Comparison of ENCODE assay signal across 23 cellular contexts in genomic region chr4:148823419-148823769, GRCh38.
"Had no signal": no experiment of that assay in that cellular context is flagged by ENCODE, and none has a peak within 500 bp of the region (broad histone marks: within the 10 kb centered on the region; RNA-seq: fewer than 3 reads in every experiment).

No MANE protein-coding gene starts in this region.

- H3K9me3 ChIP-seq: body of pancreas, esophagus squamous epithelium, gastroesophageal sphincter had no signal

- DNase-seq: activated CD4-positive, alpha-beta memory T cell treated with anti-CD3 and anti-CD28 coated beads, Interleukin-2, amount 10 ng/mL, durations not matched to agents 7 days and 5 days; activated CD4-positive, alpha-beta T cell treated with anti-CD3 and anti-CD28 coated beads for 1 hour; activated CD4-positive, alpha-beta T cell treated with anti-CD3 and anti-CD28 coated beads for 4 hours; activated CD4-positive, alpha-beta T cell treated with anti-CD3 and anti-CD28 coated beads, Interleukin-2, amount 10 ng/mL, durations not matched to agents 7 days and 5 days; activated CD4-positive, alpha-beta T cell treated with anti-CD3 and anti-CD28 coated beads, Interleukin-2, amount 50 U/mL, for 4 hours; activated CD8-positive, alpha-beta memory T cell treated with anti-CD3 and anti-CD28 coated beads for 24 hours; activated effector memory CD4-positive, alpha-beta T cell treated with Interleukin-2 at 50 U/mL for 16 hours; activated gamma-delta T cell treated with Interleukin-2 at 50 U/mL for 16 hours; activated naive CD4-positive, alpha-beta T cell treated with anti-CD3 and anti-CD28 coated beads, Interleukin-2, amount 50 U/mL, for 16 hours; activated naive CD4-positive, alpha-beta T cell treated with Interleukin-2 at 50 U/mL for 16 hours; activated T-cell treated with anti-CD3 and anti-CD28 coated beads, Interleukin-2, amount 50 U/mL, for 4 hours; amniotic stem cell; anterior cingulate cortex; body of pancreas; caudate nucleus; effector CD8-positive, alpha-beta T cell; esophagus squamous epithelium; foreskin melanocyte; T-helper 2 cell had no signal

- ATAC-seq: activated T-cell treated with anti-CD3 and anti-CD28 coated beads, Interleukin-2, amount 50 U/mL, for 4 hours; activated T-helper 17 cell treated with anti-CD3 and anti-CD28 coated beads, Interleukin-2, amount 50 U/mL, for 72 hours; gastroesophageal sphincter; WTC11 had no signal

- H3K36me3 ChIP-seq: esophagus squamous epithelium, gastroesophageal sphincter had no signal

- H3K4me1 ChIP-seq: esophagus squamous epithelium, gastroesophageal sphincter had no signal

- H3K27ac ChIP-seq: body of pancreas, epithelial cell of prostate, esophagus squamous epithelium, gastroesophageal sphincter had no signal

- H3K27me3 ChIP-seq: body of pancreas, esophagus squamous epithelium, gastroesophageal sphincter had no signal

- H3K4me3 ChIP-seq: body of pancreas, esophagus squamous epithelium, gastroesophageal sphincter had no signal
